ENCODE assay signal across 26 cellular contexts in the genomic region with DNA sequence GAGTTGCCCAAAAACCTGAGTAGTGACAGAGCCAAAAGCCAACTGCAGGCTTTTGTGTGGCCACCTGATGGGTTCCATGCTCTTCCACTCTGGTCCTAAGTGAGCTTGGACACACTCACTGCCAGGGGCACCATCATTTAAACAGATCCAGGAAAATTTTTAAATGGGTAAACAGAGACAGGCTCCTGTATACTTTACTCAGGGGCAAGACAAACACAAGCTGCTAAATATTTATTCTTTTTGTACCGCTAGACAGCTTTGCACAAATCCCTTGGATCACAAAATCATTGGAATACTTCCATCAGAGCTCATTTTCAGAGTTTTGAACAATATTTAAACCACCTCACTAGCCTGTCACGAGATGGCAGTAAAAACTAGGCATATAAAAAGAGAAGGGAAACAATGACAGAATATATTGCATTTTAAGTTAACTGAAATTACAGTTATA. TPM values are rescaled to one million over a fixed set of nuclear protein-coding genes. Genes with fewer than 3 reads are reported as not detected.
DNase-seq lines count a peak whose midpoint lies in the region; ATAC-seq and TF ChIP-seq lines count a peak whose summit lies in the region.
"Had no signal": no experiment of that assay in that cellular context is flagged by ENCODE, and none has a peak within 500 bp of the region (broad histone marks: within the 10 kb centered on the region; RNA-seq: fewer than 3 reads in every experiment).

No MANE protein-coding gene starts in this region.

- CTCF ChIA-PET in Calu3 (lab: Charles Lee): interaction anchor here (1.0 to 2.2 kb wide), 9 partner anchors 11 to 214 kb away, joined by 3 to 12 read pairs (median 4); no protein-coding TSS in a partner anchor

- no peak overlapping the region for H3K27ac ChIP-seq in OCI-LY3 (ENCODE audit: low read length)
- peak overlapping the region in 2 of 4 donors; percentile 31 to 57 for H3K27ac ChIP-seq in gastroesophageal sphincter
- peak overlapping the region in 1 of 2 donors; percentile 1 for H3K27ac ChIP-seq in prostate gland
- peak overlapping the region in 1 of 4 donors; percentile 10 for H3K27ac ChIP-seq in Peyer's patch
- H3K27ac ChIP-seq: BLaER1 treated with 17β-estradiol and CSF1 and Interleukin-3, amounts not matched to agents 10 nM and 100 nM; gastrocnemius medialis; GM23248 had no signal

- peak overlapping the region; percentile 23 for H3K27ac Mint-ChIP-seq in Calu3 (ENCODE audit: unreplicated experiment)
- H3K27ac Mint-ChIP-seq: activated CD8-positive, alpha-beta T cell treated with anti-CD3 and anti-CD28 coated beads for 36 hours; activated naive CD8-positive, alpha-beta T cell treated with anti-CD3 and anti-CD28 coated beads, Interleukin-2, amount 50 U/mL, for 24 hours had no signal

- TF ChIP-seq CTCF in Calu3 (IDR thresholded peaks at IDR 0.05; ENCODE audit: unreplicated experiment): no peak
- peak; percentile 28 for TF ChIP-seq CTCF in OCI-LY3 (IDR thresholded peaks at IDR 0.05; ENCODE audit: low read depth, low read length)
- peak; percentile 18 to 49 (median 32) for TF ChIP-seq CTCF in gastroesophageal sphincter (IDR thresholded peaks at IDR 0.05)
- TF ChIP-seq CTCF in prostate gland (IDR thresholded peaks at IDR 0.05): peak in 3 of 4 experiments; percentile 24 to 52 (median 28)
- peak in 2 of 6 experiments; percentile 16 to 27 for TF ChIP-seq CTCF in Peyer's patch (IDR thresholded peaks at IDR 0.05)

- H3K36me3 ChIP-seq in OCI-LY3 (replicated peaks; ENCODE audit: low read depth, low read length) (peaks cover 19% of the 10 kb centered on the region), gastroesophageal sphincter (peaks cover 0 to 44% of the 10 kb centered on the region in 2 donors), prostate gland (no peaks in the 10 kb centered on the region), Peyer's patch (peaks cover 0 to 42% (median 0%) of the 10 kb centered on the region in 3 donors)
- H3K36me3 ChIP-seq: MG63 had no signal

- no peak for TF ChIP-seq POLR2A in gastroesophageal sphincter (IDR thresholded peaks at IDR 0.05)
- TF ChIP-seq POLR2A in prostate gland (IDR thresholded peaks at IDR 0.05): no peak
- TF ChIP-seq POLR2A in Peyer's patch (IDR thresholded peaks at IDR 0.05): no peak

- 37 to 46% methylated on average over 1 to 2 of the region's 2 CpGs for WGBS in gastroesophageal sphincter (ENCODE audit: low coverage in 1 of 2), 2 donors
- 30% methylated on average over 2 of the region's 2 CpGs for WGBS in prostate gland

- no peak for ATAC-seq in gastroesophageal sphincter
- ATAC-seq: activated CD8-positive, alpha-beta T cell treated with anti-CD3 and anti-CD28 coated beads for 36 hours; activated naive CD8-positive, alpha-beta T cell treated with anti-CD3 and anti-CD28 coated beads, Interleukin-2, amount 50 U/mL, for 24 hours; gastrocnemius medialis; left ventricle myocardium superior had no signal

- H3K27me3 Mint-ChIP-seq in Calu3 (ENCODE audit: unreplicated experiment): no peaks in the 10 kb centered on the region
- H3K27me3 Mint-ChIP-seq: activated CD8-positive, alpha-beta T cell treated with anti-CD3 and anti-CD28 coated beads for 36 hours; activated naive CD8-positive, alpha-beta T cell treated with anti-CD3 and anti-CD28 coated beads, Interleukin-2, amount 50 U/mL, for 24 hours had no signal

- H3K27me3 ChIP-seq in OCI-LY3 (ENCODE audit: low read depth, low read length) (no peaks in the 10 kb centered on the region), gastroesophageal sphincter (no peaks in the 10 kb centered on the region), prostate gland (replicated peaks; ENCODE audit: insufficient read depth) (no peaks in the 10 kb centered on the region), Peyer's patch (no peaks in the 10 kb centered on the region)
- H3K27me3 ChIP-seq: BLaER1 treated with 17β-estradiol and CSF1 and Interleukin-3, amounts not matched to agents 10 nM and 100 nM; gastrocnemius medialis; MG63 had no signal

- H3K79me2 ChIP-seq in OCI-LY3 (ENCODE audit: low read length): no peaks in the 10 kb centered on the region

- no peak overlapping the region for H2AFZ ChIP-seq in OCI-LY3 (ENCODE audit: low read depth, low read length)
- H2AFZ ChIP-seq: GM23248 had no signal

- intact Hi-C loops in Calu3 (cut with micrococcal nuclease; ENCODE audit: unreplicated experiment): loop anchor here (2.0 to 5.0 kb wide), 2 partner anchors 137 to 214 kb away; no protein-coding TSS in a partner anchor
- intact Hi-C loops in prostate gland (cut with DNase I): loop anchor here (5.0 kb wide), 1 partner anchor 139 kb away; no protein-coding TSS in a partner anchor

- H3K4me1 ChIP-seq in OCI-LY3 (ENCODE audit: low read length) (no peaks in the 10 kb centered on the region), gastroesophageal sphincter (peaks cover 0 to 44% (median 5%) of the 10 kb centered on the region in 3 donors), prostate gland (replicated peaks) (peaks cover 7% of the 10 kb centered on the region), Peyer's patch (peaks cover 0 to 38% (median 0%) of the 10 kb centered on the region in 4 donors)
- H3K4me1 ChIP-seq: BLaER1 treated with 17β-estradiol and CSF1 and Interleukin-3, amounts not matched to agents 10 nM and 100 nM; gastrocnemius medialis had no signal

- H3K4me3 ChIP-seq in OCI-LY3 (ENCODE audit: low read length) (no peak overlapping the region), gastroesophageal sphincter (no peak overlapping the region), prostate gland (no peak overlapping the region), Peyer's patch (no peak overlapping the region)
- H3K4me3 ChIP-seq: BLaER1 treated with 17β-estradiol and CSF1 and Interleukin-3, amounts not matched to agents 10 nM and 100 nM; gastrocnemius medialis; GM23248; MG63 had no signal

- H3K9me3 Mint-ChIP-seq in Calu3 (ENCODE audit: low read depth, unreplicated experiment): no peaks in the 10 kb centered on the region
- H3K9me3 Mint-ChIP-seq: activated CD8-positive, alpha-beta T cell treated with anti-CD3 and anti-CD28 coated beads for 36 hours; activated naive CD8-positive, alpha-beta T cell treated with anti-CD3 and anti-CD28 coated beads, Interleukin-2, amount 50 U/mL, for 24 hours had no signal

- no TSS peak for BruUV-seq in Calu3 (replicated peaks; lab: Mats Ljungman, UMichigan)

- H4K20me1 ChIP-seq in OCI-LY3 (ENCODE audit: insufficient read depth, low read length): no peaks in the 10 kb centered on the region

- no peak for TF ChIP-seq EP300 in gastroesophageal sphincter (IDR thresholded peaks at IDR 0.05)

- no peak overlapping the region for H3K4me2 ChIP-seq in OCI-LY3 (ENCODE audit: low read length)
- H3K4me2 ChIP-seq: BLaER1 treated with 17β-estradiol and CSF1 and Interleukin-3, amounts not matched to agents 10 nM and 100 nM had no signal

- H3K9me3 ChIP-seq in OCI-LY3 (ENCODE audit: insufficient read depth, low read length) (no peaks in the 10 kb centered on the region), gastroesophageal sphincter (no peaks in the 10 kb centered on the region), prostate gland (no peaks in the 10 kb centered on the region), Peyer's patch (no peaks in the 10 kb centered on the region)
- H3K9me3 ChIP-seq: BLaER1 treated with 17β-estradiol and CSF1 and Interleukin-3, amounts not matched to agents 10 nM and 100 nM; gastrocnemius medialis; MG63 had no signal

- H3K4me1 Mint-ChIP-seq in Calu3 (ENCODE audit: low read depth, unreplicated experiment): peaks cover 68% of the 10 kb centered on the region
- H3K4me1 Mint-ChIP-seq: activated naive CD8-positive, alpha-beta T cell treated with anti-CD3 and anti-CD28 coated beads, Interleukin-2, amount 50 U/mL, for 24 hours had no signal

- H3K9ac ChIP-seq in OCI-LY3 (ENCODE audit: low read length): no peak overlapping the region
- H3K9ac ChIP-seq: BLaER1 treated with 17β-estradiol and CSF1 and Interleukin-3, amounts not matched to agents 10 nM and 100 nM; GM23248 had no signal

- H3K4me3 Mint-ChIP-seq in Calu3 (ENCODE audit: low read depth, unreplicated experiment): peak overlapping the region; percentile 39
- H3K4me3 Mint-ChIP-seq: activated CD8-positive, alpha-beta T cell treated with anti-CD3 and anti-CD28 coated beads for 36 hours; activated naive CD8-positive, alpha-beta T cell treated with anti-CD3 and anti-CD28 coated beads, Interleukin-2, amount 50 U/mL, for 24 hours had no signal

- peaks cover 22% of the 10 kb centered on the region for H3K36me3 Mint-ChIP-seq in Calu3 (ENCODE audit: insufficient read depth, unreplicated experiment)

- DNase-seq in Calu3: no peak
- peak; percentile 20 for DNase-seq in prostate gland (ENCODE audit: low spot score)
- DNase-seq in stimulated activated CD4-positive, alpha-beta T cell treated with anti-CD3 and anti-CD28 coated beads, Interleukin-4, amount 100 ng/mL, for 24 hours: no peak
- DNase-seq in middle frontal gyrus (ENCODE audit: extremely low spot score, low spot score): no peak
- DNase-seq in Peyer's patch: no peak
- DNase-seq in stimulated activated naive CD4-positive, alpha-beta T cell (lab: John Stamatoyannopoulos, UW): no peak
- DNase-seq: activated CD4-positive, CD25-positive, alpha-beta regulatory T cell treated with anti-CD3 and anti-CD28 coated beads, Interleukin-2, amount 50 U/mL, for 72 hours; activated CD8-positive, alpha-beta T cell treated with anti-CD3 and anti-CD28 coated beads for 36 hours; activated gamma-delta T cell; activated naive CD8-positive, alpha-beta T cell treated with anti-CD3 and anti-CD28 coated beads, Interleukin-2, amount 50 U/mL, for 24 hours; cerebellar nuclear complex; DMS 273 treated with DMSO at 0.1 percent for 48 hours; effector CD4-positive, alpha-beta T cell; gastrocnemius medialis; GM23248; hypothalamus; left ventricle myocardium superior; MG63; midbrain; NCI-H1417 treated with DMSO at 0.1 percent for 48 hours; posterior cingulate gyrus; RPMI8226; stimulated activated CD8-positive, alpha-beta memory T cell treated with anti-CD3 and anti-CD28 coated beads, Interleukin-4, amount 100 ng/mL, for 48 hours had no signal

RNA-seq across cellular contexts. Expression of a gene that starts 31.4 kb away (rescaled TPM):
- total RNA-seq in Calu3 (2022) (45.7 and 45.9 TPM in 2 replicates), gastroesophageal sphincter (10 to 100 TPM; 63.5 to 84.3 (median 71.7) TPM), prostate gland (10 to 100 TPM; 77.1 to 81.2 TPM), Peyer's patch (100 to 1,000 TPM in 3 of 4 donors, 10 to 100 TPM in 1; 77.5 to 143 (median 126) TPM)
